In the genomic region with DNA sequence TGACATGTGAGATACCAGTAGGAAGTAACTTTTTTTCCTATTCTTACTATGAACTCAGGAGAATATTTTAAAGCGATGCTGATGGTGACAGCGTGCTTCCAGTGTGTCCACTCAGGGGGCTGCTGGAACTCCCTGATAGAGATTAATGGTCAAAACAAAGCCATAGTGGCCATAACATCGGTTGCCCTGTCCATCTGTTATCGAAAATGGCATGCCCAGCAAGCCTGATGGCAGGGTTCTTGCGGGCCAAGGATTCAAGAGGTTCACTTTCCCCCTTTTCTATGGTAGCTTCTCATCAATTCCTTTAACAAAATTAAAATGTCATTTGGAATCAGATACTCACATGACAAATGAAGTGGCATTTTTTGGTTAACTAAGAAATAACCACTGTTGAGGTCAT, we compare ENCODE assay signal across 31 cellular contexts. TPM values are rescaled to one million over a fixed set of nuclear protein-coding genes. Genes with fewer than 3 reads are reported as not detected.
"Had no signal": no experiment of that assay in that cellular context is flagged by ENCODE, and none has a peak within 500 bp of the region (broad histone marks: within the 10 kb centered on the region; RNA-seq: fewer than 3 reads in every experiment).

No MANE protein-coding gene starts in this region.

- H3K27me3 Mint-ChIP-seq: central memory CD8-positive, alpha-beta T cell had no signal

- H3K9me3 Mint-ChIP-seq: activated CD4-positive, alpha-beta T cell treated with anti-CD3 and anti-CD28 coated beads, Interleukin-2, amount 10 ng/mL, durations not matched to agents 24 days and 14 days; activated naive CD4-positive, alpha-beta T cell treated with anti-CD3 and anti-CD28 coated beads, Interleukin-2, amount 10 ng/mL, durations not matched to agents 7 days and 5 days; activated naive CD8-positive, alpha-beta T cell treated with anti-CD3 and anti-CD28 coated beads, Interleukin-2, amount 10 ng/mL, durations not matched to agents 7 days and 5 days; central memory CD8-positive, alpha-beta T cell had no signal

- H3K4me3 ChIP-seq: ascending aorta, cardiac muscle cell, MG63, SJCRH30, SK-N-MC had no signal

- DNase-seq: activated CD4-positive, alpha-beta T cell treated with anti-CD3 and anti-CD28 coated beads, Interleukin-2, amount 10 ng/mL, durations not matched to agents 24 days and 14 days; activated CD4-positive, alpha-beta T cell treated with anti-CD3 and anti-CD28 coated beads, Interleukin-2, amount 50 U/mL, for 48 hours; activated CD8-positive, alpha-beta memory T cell treated with anti-CD3 and anti-CD28 coated beads, Interleukin-2, amount 50 U/mL, for 48 hours; activated CD8-positive, alpha-beta T cell treated with anti-CD3 and anti-CD28 coated beads, Interleukin-2, amount 10 ng/mL, durations not matched to agents 7 days and 5 days; activated effector memory CD4-positive, alpha-beta T cell treated with Interleukin-2 at 50 U/mL for 16 hours; activated naive CD4-positive, alpha-beta T cell treated with anti-CD3 and anti-CD28 coated beads, Interleukin-2, amount 10 ng/mL, durations not matched to agents 7 days and 5 days; activated naive CD8-positive, alpha-beta T cell treated with anti-CD3 and anti-CD28 coated beads, Interleukin-2, amount 10 ng/mL, durations not matched to agents 7 days and 5 days; activated T-cell treated with anti-CD3 and anti-CD28 coated beads, Interleukin-2, amount 50 U/mL, for 48 hours; amygdala; Kasumi-1; KG1; MG63; NCI-H1092; NCI-H1436 treated with DMSO at 0.1 percent for 48 hours; NCI-H1694 treated with DMSO at 0.1 percent for 48 hours; NCI-H2029; NCI-H345; NCI-H526; NCI-H748 treated with DMSO at 0.1 percent for 48 hours; NK-92 treated with Interleukin-12 subunit alpha and Interleukin-12 subunit beta, amount 100 ng/mL, for 24 hours; OCI-M1; SHP77; SJCRH30; T1000; WERI-Rb-1 had no signal

- H3K36me3 ChIP-seq: ascending aorta, cardiac muscle cell, MG63, SJCRH30, WERI-Rb-1 had no signal

- H3K9me3 ChIP-seq: ascending aorta, MG63, SJCRH30 had no signal

- ATAC-seq: activated CD8-positive, alpha-beta T cell treated with anti-CD3 and anti-CD28 coated beads, Interleukin-2, amount 10 ng/mL, durations not matched to agents 7 days and 5 days had no signal

- H3K4me1 Mint-ChIP-seq: central memory CD8-positive, alpha-beta T cell had no signal

- H3K36me3 Mint-ChIP-seq: activated naive CD4-positive, alpha-beta T cell treated with anti-CD3 and anti-CD28 coated beads, Interleukin-2, amount 10 ng/mL, durations not matched to agents 7 days and 5 days; activated naive CD8-positive, alpha-beta T cell treated with anti-CD3 and anti-CD28 coated beads, Interleukin-2, amount 10 ng/mL, durations not matched to agents 7 days and 5 days had no signal

- H3K27ac Mint-ChIP-seq: activated CD4-positive, alpha-beta T cell treated with anti-CD3 and anti-CD28 coated beads, Interleukin-2, amount 10 ng/mL, durations not matched to agents 24 days and 14 days; activated CD8-positive, alpha-beta T cell treated with anti-CD3 and anti-CD28 coated beads, Interleukin-2, amount 10 ng/mL, durations not matched to agents 7 days and 5 days; activated naive CD4-positive, alpha-beta T cell treated with anti-CD3 and anti-CD28 coated beads, Interleukin-2, amount 10 ng/mL, durations not matched to agents 7 days and 5 days; activated naive CD8-positive, alpha-beta T cell treated with anti-CD3 and anti-CD28 coated beads, Interleukin-2, amount 10 ng/mL, durations not matched to agents 7 days and 5 days had no signal

- H3K4me1 ChIP-seq: ascending aorta had no signal

- H3K27me3 ChIP-seq: ascending aorta, cardiac muscle cell, MG63, SJCRH30 had no signal

- H3K4me3 Mint-ChIP-seq: central memory CD8-positive, alpha-beta T cell had no signal

- H3K27ac ChIP-seq: ascending aorta, cardiac muscle cell, SJCRH30, SK-N-MC, WERI-Rb-1 had no signal

RNA-seq across cellular contexts. Expression of gene PTCHD1, which starts 46.5 kb away (rescaled TPM):
- total RNA-seq: activated CD4-positive, alpha-beta T cell treated with anti-CD3 and anti-CD28 coated beads, Interleukin-2, amount 10 ng/mL, durations not matched to agents 24 days and 14 days; activated CD8-positive, alpha-beta T cell treated with anti-CD3 and anti-CD28 coated beads, Interleukin-2, amount 10 ng/mL, durations not matched to agents 7 days and 5 days; activated naive CD8-positive, alpha-beta T cell treated with anti-CD3 and anti-CD28 coated beads, Interleukin-2, amount 10 ng/mL, durations not matched to agents 7 days and 5 days; T-helper 1 cell treated with Interleukin-12 subunit alpha and Interleukin-12 subunit beta and Interleukin-4 antibody, amounts not matched to agents 30 ng/mL and 1 ng/mL, for 36 hours; T-helper 2 cell treated with Interferon-gamma antibody and Interleukin-4, amounts not matched to agents 100 ng/mL and 5 ng/mL, for 36 hours had no signal
